Comparison of ENCODE assay signal across 11 cellular contexts in genomic region chr20:63177134-63177784, GRCh38. TPM values are rescaled to one million over a fixed set of nuclear protein-coding genes. Genes with fewer than 3 reads are reported as not detected.
DNase-seq lines count a peak whose midpoint lies in the region; ATAC-seq and TF ChIP-seq lines count a peak whose summit lies in the region.
"Had no signal": no experiment of that assay in that cellular context is flagged by ENCODE, and none has a peak within 500 bp of the region (broad histone marks: within the 10 kb centered on the region; RNA-seq: fewer than 3 reads in every experiment).

No MANE protein-coding gene starts in this region.

- H3F3A ChIP-seq in GM23248 (ENCODE audit: insufficient read depth) = no peaks in the 10 kb centered on the region

- H3K4me3 ChIP-seq in A673 (ENCODE audit: low read depth, low read length, poor library complexity, severe bottlenecking) = peak overlapping the region; percentile 21
- H3K4me3 ChIP-seq in GM23248 = no peak overlapping the region
- no peak overlapping the region for H3K4me3 ChIP-seq in tibial artery

- H3K27me3 ChIP-seq in A673 (replicated peaks; ENCODE audit: insufficient read depth, low read depth, low read length, poor library complexity) (peaks cover 74% of the 10 kb centered on the region), GM23248 (replicated peaks; ENCODE audit: insufficient read depth) (peaks cover 61% of the 10 kb centered on the region), tibial artery (peaks cover 10 to 100% of the 10 kb centered on the region in 2 donors)

- in situ Hi-C loops in GM23248 (cut with MboI) = no loop called here

- no TSS peak for BruUV-seq in A673 (replicated peaks; lab: Mats Ljungman, UMichigan)

- ATAC-seq in HG02588 (IDR thresholded peaks at IDR 0.05; ENCODE audit: unreplicated experiment) = no peak

- CTCF ChIA-PET in A673 (lab: Charles Lee) = no interaction called here

- no peaks in the 10 kb centered on the region for H3K36me3 ChIP-seq in A673 (ENCODE audit: insufficient read depth, low read length, poor library complexity, severe bottlenecking)
- no peaks in the 10 kb centered on the region for H3K36me3 ChIP-seq in GM23248 (ENCODE audit: low read depth)
- H3K36me3 ChIP-seq in tibial artery = no peaks in the 10 kb centered on the region

- no peaks in the 10 kb centered on the region for H4K20me1 ChIP-seq in GM23248 (ENCODE audit: insufficient read depth)

- TF ChIP-seq CTCF in A673 (conservative IDR thresholded peaks at IDR 0.05; ENCODE audit: low read depth, low read length) = no peak
- TF ChIP-seq CTCF in tibial artery (IDR thresholded peaks at IDR 0.05) = no peak

- H3K9me3 ChIP-seq in A673 (ENCODE audit: low read depth, low read length, poor library complexity, severe bottlenecking) (no peaks in the 10 kb centered on the region), GM23248 (ENCODE audit: low read depth) (no peaks in the 10 kb centered on the region), tibial artery (no peaks in the 10 kb centered on the region)

- no peak overlapping the region for H3K27ac ChIP-seq in A673 (ENCODE audit: low read depth, low read length, poor library complexity, severe bottlenecking)
- H3K27ac ChIP-seq in GM23248 = no peak overlapping the region
- H3K27ac ChIP-seq in tibial artery = no peak overlapping the region

- intact Hi-C loops in A673 (cut with micrococcal nuclease; ENCODE audit: unreplicated experiment) (no loop called here), tibial artery (cut with DNase I; ENCODE audit: low total_unique reads) (no loop called here)

- POLR2A ChIA-PET in A673 (lab: Charles Lee; ENCODE audit: low non-redundant PET) = interaction anchor here (0.5 kb wide), 1 partner anchor 875 kb away, joined by 9 read pairs; no protein-coding TSS in a partner anchor

- 6 to 7% methylated on average over 53 to 58 of the region's 96 CpGs for WGBS in GM23248 (ENCODE audit: low coverage in 1 of 2, low lambda C conversion rate in 2 of 2, missing lambda C conversion rate in 2 of 2), 2 experiments

- H3K4me1 ChIP-seq in A673 (ENCODE audit: insufficient read depth, low read length, poor library complexity, severe bottlenecking) = no peaks in the 10 kb centered on the region
- no peaks in the 10 kb centered on the region for H3K4me1 ChIP-seq in GM23248 (ENCODE audit: insufficient read depth)
- H3K4me1 ChIP-seq in tibial artery = peaks cover 0 to 46% (median 34%) of the 10 kb centered on the region in 4 donors

- no peak overlapping the region for H2AFZ ChIP-seq in GM23248

- DNase-seq in A673 (ENCODE audit: low spot score) (peak; percentile 42), GM23248 (peak; percentile 42), astrocyte of the hippocampus (ENCODE audit: low read depth, low spot score) (peak; percentile 31), middle frontal gyrus (ENCODE audit: extremely low spot score, low spot score) (peak; percentile 31), tibial artery (no peak), NCI-H187 (lab: John Stamatoyannopoulos, UW) (no peak), NCI-H128 (lab: John Stamatoyannopoulos, UW; ENCODE audit: unreplicated experiment) (no peak)
- DNase-seq: DMS79 had no signal

- H3K9ac ChIP-seq in GM23248 = no peak overlapping the region

- H3K9me2 ChIP-seq in GM23248 (ENCODE audit: insufficient read depth) = no peaks in the 10 kb centered on the region

- H3K4me2 ChIP-seq in GM23248 (ENCODE audit: unreplicated experiment) = no peak overlapping the region

- no peaks in the 10 kb centered on the region for H3K79me2 ChIP-seq in GM23248 (ENCODE audit: insufficient read depth)

RNA-seq across cellular contexts. Expression of gene YTHDF1, which starts 38.7 kb away (rescaled TPM):
- 49.3 and 52.4 TPM in 2 replicates for total RNA-seq in A673 (2021)
- 20.4 and 22.5 TPM in 2 replicates for total RNA-seq in GM23248 (2014; rRNA removed; shearing (Covaris generic))
- polyA plus RNA-seq in GM23248 (2016; fragmentation: Nextera tagmentation; extraction: Ambion mirVana) = 16.7 and 26.0 TPM in 2 replicates

RNA-seq across cellular contexts. Expression of gene BIRC7, which starts 58.4 kb away (rescaled TPM):
- total RNA-seq in A673 (2021) = not detected in 2 replicates
- not detected in 2 replicates for total RNA-seq in GM23248 (2014; rRNA removed; shearing (Covaris generic))
- polyA plus RNA-seq in GM23248 (2016; fragmentation: Nextera tagmentation; extraction: Ambion mirVana) = not detected in 2 replicates
- total RNA-seq: activated T-helper 1 cell treated with anti-CD3 and anti-CD28 coated beads, Interleukin-12 subunit alpha, Interleukin-12 subunit beta, Interleukin-2, Interleukin-4 antibody, amounts not matched to agents 30 ng/mL and 10 ng/mL and 1 ng/mL, durations not matched to agents 14 hours and 24 hours and 36 hours; myocyte had no signal

Comparison
In these comparisons a context has a peak if more than half of its experiments do, and no peak if none do; other contexts are left out.
1. DNase-seq: peak in A673 (single experiment), GM23248 (single experiment), astrocyte of the hippocampus (single experiment) and middle frontal gyrus (single experiment); none in tibial artery (0 of 2), NCI-H187 (0 of 2) and NCI-H128 (single experiment).